25 cellular contexts compared by ENCODE assay signal in the genomic region with DNA sequence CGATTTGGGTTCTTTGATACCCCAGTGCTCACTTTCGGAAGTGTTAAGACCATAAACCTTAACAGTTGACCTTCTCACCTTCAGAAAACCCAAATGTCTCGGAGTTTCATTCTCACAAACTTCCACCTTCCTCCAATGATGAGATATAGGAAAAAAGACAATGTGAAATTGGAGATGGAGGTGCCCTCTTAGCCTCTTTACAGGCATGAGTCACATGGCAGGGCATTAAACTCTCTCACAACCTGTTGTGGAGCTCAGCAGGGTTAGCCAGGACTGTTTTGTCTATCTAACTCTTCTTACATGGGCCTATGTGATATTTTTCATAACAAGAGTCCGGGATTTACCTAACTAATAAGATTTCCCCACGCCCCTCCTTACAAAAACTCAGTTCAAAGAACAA. TPM values are rescaled to one million over a fixed set of nuclear protein-coding genes. Genes with fewer than 3 reads are reported as not detected.
DNase-seq lines count a peak whose midpoint lies in the region; ATAC-seq, FAIRE-seq and TF ChIP-seq lines count a peak whose summit lies in the region.
"Had no signal": no experiment of that assay in that cellular context is flagged by ENCODE, and none has a peak within 500 bp of the region (broad histone marks: within the 10 kb centered on the region; RNA-seq: fewer than 3 reads in every experiment).

No MANE protein-coding gene starts in this region.

- H3K79me2 ChIP-seq in HepG2 (ENCODE audit: insufficient read depth, low read length) = no peaks in the 10 kb centered on the region
- H3K79me2 ChIP-seq in GM12878 (ENCODE audit: control insufficient read depth, insufficient read depth, low read length) = no peaks in the 10 kb centered on the region
- no peaks in the 10 kb centered on the region for H3K79me2 ChIP-seq in smooth muscle cell (ENCODE audit: low read depth)

- TF ChIP-seq EP300 in HepG2 (IDR thresholded peaks at IDR 0.05; ENCODE audit: low read depth in 2 of 2, low read length in 2 of 2) (no peak), HepG2 (CRISPR knock-in tag; IDR thresholded peaks at IDR 0.05; ENCODE audit: borderline replicate concordance) (no peak), GM12878 (IDR thresholded peaks at IDR 0.05; ENCODE audit: borderline replicate concordance in 1 of 2, control insufficient read depth in 1 of 2, low read depth in 2 of 2, low read length in 2 of 2) (no peak)

- no peak for DNase-seq in HepG2 (ENCODE audit: low spot score)
- peak; percentile 15 for DNase-seq in M059J (ENCODE audit: low read depth)
- no peak for DNase-seq in GM12878 (ENCODE audit: low read depth, low spot score)
- DNase-seq in smooth muscle cell (lab: John Stamatoyannopoulos, UW; ENCODE audit: unreplicated experiment) = no peak
- DNase-seq in T1000 (lab: John Stamatoyannopoulos, UW) = no peak
- DNase-seq in GM10248 (ENCODE audit: extremely low spot score) = no peak
- no peak for DNase-seq in SIG-M5 (lab: John Stamatoyannopoulos, UW)
- DNase-seq: Calu3; CD8-positive, alpha-beta memory T cell; H7; HFFc6; NCI-H1092; NCI-H1436; NCI-H1930; NCI-H510A treated with DMSO at 0.1 percent for 48 hours; NCI-H774; OCI-M1; SHP77 treated with DMSO at 0.1 percent for 48 hours; T-cell had no signal

- POLR2A ChIA-PET in HepG2 (lab: Yijun Ruan, JAX) = interaction anchor here (4.0 kb wide), 1 partner anchor 107 kb away, joined by 24 read pairs; no protein-coding TSS in a partner anchor
- POLR2A ChIA-PET in GM12878 (lab: Charles Lee) = no interaction called here
- POLR2A ChIA-PET in GM10248 (lab: Yijun Ruan, JAX) = no interaction called here

- FAIRE-seq in HepG2 (lab: Jason Lieb, UNC) (no peak), GM12878 (lab: Jason Lieb, UNC) (no peak)
- FAIRE-seq: GM12891, K562 had no signal

- SMC1A ChIA-PET in GM12878 (lab: Charles Lee; ENCODE audit: uncharacterized antibody, unreplicated experiment) = no interaction called here

- no peak for TF ChIP-seq CTCF in liver (IDR thresholded peaks at IDR 0.05; ENCODE audit: low read depth, low read length, missing input control)
- no peak for TF ChIP-seq CTCF in HepG2 (CRISPR knock-in tag; IDR thresholded peaks at IDR 0.05)
- TF ChIP-seq CTCF in GM12878 (IDR thresholded peaks at IDR 0.05 in 2 of 3, conservative IDR thresholded peaks at IDR 0.05 in 1 of 3; ENCODE audit: control insufficient read depth in 2 of 3, extremely low read depth in 1 of 3, insufficient read depth in 1 of 3, low read depth in 3 of 3, low read length in 3 of 3) = no peak
- TF ChIP-seq CTCF in smooth muscle cell (IDR thresholded peaks at IDR 0.05; ENCODE audit: borderline replicate concordance, insufficient read depth, poor library complexity, severe bottlenecking) = no peak
- TF ChIP-seq CTCF in GM10248 (IDR thresholded peaks at IDR 0.05; ENCODE audit: control extremely low read depth, extremely low read depth, low read depth, missing control alignments) = no peak

- H2AFZ ChIP-seq in HepG2 (ENCODE audit: low read length) (no peak overlapping the region), GM12878 (ENCODE audit: control insufficient read depth, low read depth, low read length) (no peak overlapping the region), smooth muscle cell (ENCODE audit: low read depth) (no peak overlapping the region)

- H3K27ac ChIP-seq in liver (ENCODE audit: low read depth in 1 of 2, low read length in 2 of 2) (peak overlapping the region; percentile 64 to 70), HepG2 (ENCODE audit: extremely low read length, insufficient read depth, low read length) (no peak overlapping the region), GM12878 (ENCODE audit: control insufficient read depth, insufficient read depth) (no peak overlapping the region), smooth muscle cell (ENCODE audit: low read depth) (peak overlapping the region; percentile 43)
- H3K27ac ChIP-seq: C4-2B had no signal

- H3K9ac ChIP-seq in liver (ENCODE audit: low read depth in 1 of 2, low read length in 2 of 2) = peak overlapping the region in 1 of 2 donors; percentile 1
- no peak overlapping the region for H3K9ac ChIP-seq in HepG2 (ENCODE audit: insufficient read depth, low read depth, low read length)
- H3K9ac ChIP-seq in GM12878 (ENCODE audit: control insufficient read depth, insufficient read depth, low read length) = no peak overlapping the region
- no peak overlapping the region for H3K9ac ChIP-seq in smooth muscle cell (ENCODE audit: low read depth)

- H3K9me3 ChIP-seq in liver (ENCODE audit: control insufficient read depth in 4 of 4, low read length in 3 of 4) = no peaks in the 10 kb centered on the region
- H3K9me3 ChIP-seq in HepG2 (ENCODE audit: low read length) = no peaks in the 10 kb centered on the region
- no peaks in the 10 kb centered on the region for H3K9me3 ChIP-seq in GM12878 (replicated peaks; ENCODE audit: control insufficient read depth, insufficient read depth, low read length)
- no peaks in the 10 kb centered on the region for H3K9me3 ChIP-seq in smooth muscle cell (replicated peaks; ENCODE audit: low read depth)

- BruUV-seq in HepG2 (replicated peaks; lab: Mats Ljungman, UMichigan) (no TSS peak), GM12878 (replicated peaks; lab: Mats Ljungman, UMichigan) (no TSS peak)

- in situ Hi-C loops in HepG2 (cut with HindIII; ENCODE audit: extremely low pct_ligation_motif_present, low pct_unique_long_range_greater_than_20kb) = no loop called here
- in situ Hi-C loops in GM12878 (cut with MboI) = no loop called here

- H3K4me2 ChIP-seq in HepG2 (ENCODE audit: low read depth, low read length) (no peak overlapping the region), GM12878 (ENCODE audit: control insufficient read depth, insufficient read depth) (no peak overlapping the region), smooth muscle cell (peak overlapping the region; percentile 75)

- no peaks in the 10 kb centered on the region for H3K27me3 ChIP-seq in liver (ENCODE audit: control insufficient read depth in 4 of 4, insufficient read depth in 4 of 4, low read length in 3 of 4)
- H3K27me3 ChIP-seq in HepG2 (ENCODE audit: control insufficient read depth in 1 of 2, insufficient read depth in 2 of 2, low read length in 2 of 2) = no peaks in the 10 kb centered on the region
- H3K27me3 ChIP-seq in GM12878 (replicated peaks in 1 of 2; ENCODE audit: control insufficient read depth in 2 of 2, insufficient read depth in 2 of 2, low read length in 1 of 2) = no peaks in the 10 kb centered on the region
- no peaks in the 10 kb centered on the region for H3K27me3 ChIP-seq in smooth muscle cell (ENCODE audit: low read depth)

- no peak overlapping the region for H3K4me3 ChIP-seq in liver (ENCODE audit: low read depth in 1 of 3, low read length in 3 of 3)
- no peak overlapping the region for H3K4me3 ChIP-seq in HepG2 (replicated peaks in 1 of 3; ENCODE audit: insufficient read depth in 1 of 3, low read depth in 2 of 3, low read length in 3 of 3)
- no peak overlapping the region for H3K4me3 ChIP-seq in GM12878
- H3K4me3 ChIP-seq in smooth muscle cell = no peak overlapping the region
- H3K4me3 ChIP-seq: K562 had no signal

- no peaks in the 10 kb centered on the region for H4K20me1 ChIP-seq in HepG2 (ENCODE audit: insufficient read depth, low read length)
- no peaks in the 10 kb centered on the region for H4K20me1 ChIP-seq in GM12878 (ENCODE audit: control insufficient read depth, insufficient read depth)
- no peaks in the 10 kb centered on the region for H4K20me1 ChIP-seq in smooth muscle cell (ENCODE audit: low read depth)

- H3K4me1 ChIP-seq in liver (ENCODE audit: control insufficient read depth in 4 of 4, insufficient read depth in 4 of 4, low read length in 3 of 4) (peaks cover 3 to 50% (median 46%) of the 10 kb centered on the region in 4 donors), HepG2 (ENCODE audit: insufficient read depth, low read length) (peaks cover 52% of the 10 kb centered on the region), GM12878 (ENCODE audit: control insufficient read depth, insufficient read depth, low read length) (no peaks in the 10 kb centered on the region), smooth muscle cell (ENCODE audit: low read depth) (peaks cover 18% of the 10 kb centered on the region)

- TF ChIP-seq RAD21 in liver (IDR thresholded peaks at IDR 0.05) (no peak), HepG2 (CRISPR knock-in tag; IDR thresholded peaks at IDR 0.05) (no peak), GM12878 (IDR thresholded peaks at IDR 0.05; ENCODE audit: insufficient read depth, low read depth, low read length) (no peak)

- RAD21 ChIA-PET in GM12878 (lab: Charles Lee; ENCODE audit: unreplicated experiment) = no interaction called here

- CTCF ChIA-PET in HepG2 (lab: Yijun Ruan, JAX; ENCODE audit: low intra/inter-chr PET ratio, low total read pairs) = no interaction called here
- CTCF ChIA-PET in GM12878 (lab: Yijun Ruan, JAX) = no interaction called here
- CTCF ChIA-PET in GM10248 (lab: Yijun Ruan, JAX) = interaction anchor here (0.9 to 1.2 kb wide), 3 partner anchors 10 to 234 kb away, joined by 3 to 4 read pairs (median 4); no protein-coding TSS in a partner anchor

- H3F3A ChIP-seq in smooth muscle cell (ENCODE audit: low read depth) = peaks cover 4% of the 10 kb centered on the region

- WGBS in liver = 77% methylated on average over 5 of the region's 5 CpGs
- WGBS in HepG2 (ENCODE audit: low lambda C conversion rate) = 97% methylated on average over 5 of the region's 5 CpGs
- WGBS in GM12878 (ENCODE audit: insufficient coverage, insufficient replicate concordance, low lambda C conversion rate, missing lambda C conversion rate) = 16% methylated on average over 5 of the region's 5 CpGs
- 80% methylated on average over 5 of the region's 5 CpGs for WGBS in smooth muscle cell (ENCODE audit: low lambda C conversion rate)

- peaks cover 0 to 2% (median 0%) of the 10 kb centered on the region in 4 donors for H3K36me3 ChIP-seq in liver (ENCODE audit: control insufficient read depth in 4 of 4, insufficient read depth in 3 of 4, low read depth in 1 of 4, low read length in 3 of 4)
- no peaks in the 10 kb centered on the region for H3K36me3 ChIP-seq in HepG2 (replicated peaks in 1 of 2; ENCODE audit: control insufficient read depth in 1 of 2, insufficient read depth in 2 of 2, low read length in 2 of 2)
- H3K36me3 ChIP-seq in GM12878 (ENCODE audit: control insufficient read depth in 2 of 2, insufficient read depth in 2 of 2, low read length in 1 of 2) = no peaks in the 10 kb centered on the region
- no peaks in the 10 kb centered on the region for H3K36me3 ChIP-seq in smooth muscle cell (ENCODE audit: low read depth)

- TF ChIP-seq POLR2A in HepG2 (IDR thresholded peaks at IDR 0.05; ENCODE audit: insufficient read depth in 1 of 2, low read depth in 2 of 2, low read length in 2 of 2) (no peak), GM12878 (IDR thresholded peaks at IDR 0.05; ENCODE audit: low read depth, low read length) (no peak)

- ATAC-seq in HepG2 = no peak
- 0 out of 3 replicates have a peak, but pooled peaks have one; percentile 20 for ATAC-seq in GM12878
- ATAC-seq: K562, T-cell had no signal

- intact Hi-C loops in HepG2 (cut with micrococcal nuclease; ENCODE audit: unreplicated experiment) (loop anchor here (2.0 kb wide), 1 partner anchor 108 kb away; no protein-coding TSS in a partner anchor), GM12878 (cut with micrococcal nuclease; ENCODE audit: unreplicated experiment) (no loop called here)

RNA-seq across cellular contexts. Expression of gene AGTR1, which starts 10.7 kb away (rescaled TPM):
- total RNA-seq in liver (10 to 100 TPM; 44.3 to 52.2 TPM), HepG2 (2016; rRNA removed; fragmentation: Illumina TruSeq; extraction: Trizol) (0.08 and 0.64 TPM in 2 replicates), GM12878 (2014; rRNA removed) (not detected in 2 replicates), GM12878 (2014; rRNA removed; fragmentation: Illumina TruSeq; extraction: Trizol) (not detected in 2 replicates), GM12878 (2021) (not detected in 2 replicates), smooth muscle cell (4.0 and 5.8 TPM in 2 replicates)
- polyA plus RNA-seq in liver (10 to 100 TPM; 30.0 to 39.5 TPM), HepG2 (2011; rRNA removed) (1.5 and 3.1 TPM in 2 replicates), GM12878 (2011; rRNA removed) (not detected in 2 replicates), GM12878 (2014; fragmentation: Illumina TruSeq; extraction: Trizol) (not detected in 2 replicates), GM12878 (2014; fragmentation: Nextera tagmentation; extraction: Ambion mirVana) (not detected), GM12878 (2014; rRNA removed) (not detected in 2 replicates), GM12878 (2016; fragmentation: Nextera tagmentation; extraction: Ambion mirVana) (not detected), smooth muscle cell (0.98 and 3.2 TPM in 2 replicates)
- total RNA-seq in HepG2 (2016; cell fraction: cytosol; rRNA removed; fragmentation: Illumina TruSeq; extraction: Trizol; ENCODE audit: low read depth) = not detected in 2 replicates
- total RNA-seq in HepG2 (2016; cell fraction: insoluble cytoplasmic fraction; rRNA removed; fragmentation: Illumina TruSeq; extraction: Trizol) = 0.13 and 0.54 TPM in 2 replicates
- total RNA-seq in HepG2 (2016; cell fraction: membrane; rRNA removed; fragmentation: Illumina TruSeq; extraction: Trizol) = 0.14 and 0.19 TPM in 2 replicates
- total RNA-seq in HepG2 (2016; cell fraction: nucleus; rRNA removed; fragmentation: Illumina TruSeq; extraction: Trizol) = 0.62 and 0.91 TPM in 2 replicates
- polyA plus RNA-seq in HepG2 (2011; cell fraction: cytosol; rRNA removed) = 0.81 and 3.1 TPM in 2 replicates
- polyA plus RNA-seq in HepG2 (2011; cell fraction: nucleus; rRNA removed) = 0.77 and 1.3 TPM in 2 replicates
- 16.4 and 26.3 TPM in 2 replicates for polyA plus RNA-seq in HepG2 (2012)
- polyA plus RNA-seq in HepG2 (2016; cell fraction: cytosol; fragmentation: Illumina TruSeq; extraction: Trizol; ENCODE audit: low read depth) = not detected in 2 replicates
- 0.21 and 0.51 TPM in 2 replicates for polyA plus RNA-seq in HepG2 (2016; cell fraction: insoluble cytoplasmic fraction; fragmentation: Illumina TruSeq; extraction: Trizol; ENCODE audit: low read depth)
- 0.13 TPM in 2 replicates for polyA plus RNA-seq in HepG2 (2016; cell fraction: membrane; fragmentation: Illumina TruSeq; extraction: Trizol; ENCODE audit: low read depth)
- 0.79 and 2.8 TPM in 2 replicates for polyA plus RNA-seq in HepG2 (2016; cell fraction: nucleus; fragmentation: Illumina TruSeq; extraction: Trizol; ENCODE audit: insufficient read depth, low read depth)
- 2.5 TPM in 1 of 2 replicates, not detected in the other for polyA minus RNA-seq in HepG2 (2011; rRNA and poly(A)+ RNA removed; ENCODE audit: low replicate concordance)
- 1.6 and 2.6 TPM in 2 replicates for polyA minus RNA-seq in HepG2 (2011; cell fraction: cytosol; rRNA and poly(A)+ RNA removed)
- polyA minus RNA-seq in HepG2 (2011; cell fraction: nucleus; rRNA and poly(A)+ RNA removed) = 1.8 and 2.4 TPM in 2 replicates
- 0.39 TPM in 1 of 2 replicates, not detected in the other for total RNA-seq in M059J (2014; rRNA removed; shearing (Covaris generic))
- not detected in 2 replicates for total RNA-seq in GM12878 (2013; cell fraction: nucleolus; rRNA removed)
- polyA plus RNA-seq in GM12878 (2011; ENCODE audit: low read depth) = not detected
- not detected in 2 replicates for polyA plus RNA-seq in GM12878 (2011; cell fraction: cytosol; rRNA removed)
- not detected in 2 replicates for polyA plus RNA-seq in GM12878 (2011; cell fraction: nucleus; rRNA removed)
- polyA plus RNA-seq in GM12878 (2012) = not detected in 2 replicates
- polyA minus RNA-seq in GM12878 (2011; rRNA and poly(A)+ RNA removed) = not detected in 2 replicates
- not detected in 2 replicates for polyA minus RNA-seq in GM12878 (2011; cell fraction: cytosol; rRNA and poly(A)+ RNA removed)
- polyA minus RNA-seq in GM12878 (2011; cell fraction: nucleus; rRNA and poly(A)+ RNA removed) = not detected in 2 replicates
- total RNA-seq: A172; Calu3; CD8-positive, alpha-beta memory T cell; K562; RPMI7951; T-cell had no signal
- polyA plus RNA-seq: CD8-positive, alpha-beta memory T cell; K562 had no signal

Comparison
In these comparisons a context has a peak if more than half of its experiments do, and no peak if none do; other contexts are left out.
1. H3K27ac ChIP-seq: peak in liver (2 of 2) and smooth muscle cell (single experiment); none in HepG2 (single experiment) and GM12878 (single experiment).